In genomic region chr14:68124050-68124449, GRCh38 we compare ENCODE assay signal across 15 cellular contexts.
"Had no signal": no experiment of that assay in that cellular context is flagged by ENCODE, and none has a peak within 500 bp of the region (broad histone marks: within the 10 kb centered on the region; RNA-seq: fewer than 3 reads in every experiment).

No MANE protein-coding gene starts in this region.

- H3K27ac ChIP-seq: lower lobe of right lung had no signal

- H3K9me3 ChIP-seq: lower lobe of right lung, thyroid gland had no signal

- H3K27me3 ChIP-seq: gastrocnemius medialis, heart left ventricle, thyroid gland had no signal

- DNase-seq: activated CD4-positive, alpha-beta T cell treated with anti-CD3 and anti-CD28 coated beads, Interleukin-2, amount 50 U/mL, for 48 hours; activated CD8-positive, alpha-beta memory T cell treated with anti-CD3 and anti-CD28 coated beads, Interleukin-2, amount 50 U/mL, for 4 hours; dermis blood vessel endothelial cell; gastrocnemius medialis; heart left ventricle; left colon; lower lobe of right lung; psoas muscle; stimulated activated CD4-positive, alpha-beta T cell treated with anti-CD3 and anti-CD28 coated beads, Interleukin-1b, Interleukin-23, amount 100 ng/mL, for 48 hours; T-helper 2 cell; thyroid gland had no signal

- H3K27ac Mint-ChIP-seq: mesothelial cell of epicardium had no signal

- H3K4me3 Mint-ChIP-seq: mesothelial cell of epicardium, neural crest cell had no signal

- H3K4me3 ChIP-seq: gastrocnemius medialis, heart left ventricle, lower lobe of right lung, psoas muscle, thyroid gland had no signal

- ATAC-seq: activated CD4-positive, CD25-positive, alpha-beta regulatory T cell treated with anti-CD3 and anti-CD28 coated beads, Interleukin-2, amount 50 U/mL, for 24 hours; heart left ventricle; left colon; lower lobe of right lung; sciatic nerve had no signal

- H3K36me3 ChIP-seq: gastrocnemius medialis, heart left ventricle, lower lobe of right lung, thyroid gland had no signal
